ENCODE assay signal across 8 cellular contexts in genomic region chr7:81447351-81447952, GRCh38.
A peak's percentile ranks its signal among the peaks of the same experiment; 100 is the strongest.
DNase-seq lines count a peak whose midpoint lies in the region; ATAC-seq, FAIRE-seq and TF ChIP-seq lines count a peak whose summit lies in the region.

No MANE protein-coding gene starts in this region.

- FAIRE-seq in GM12891 (lab: Jason Lieb, UNC): no peak

- DNase-seq in GM12865 (ENCODE audit: low read depth) (peak; percentile 11), NCI-H2107 (lab: John Stamatoyannopoulos, UW) (peak; percentile 22), astrocyte of the hippocampus (ENCODE audit: low read depth, low spot score) (peak; percentile 75), left lobe of liver (ENCODE audit: low spot score) (no peak), NCI-H2196 (lab: John Stamatoyannopoulos, UW; ENCODE audit: unreplicated experiment) (no peak), GM12891 (ENCODE audit: insufficient read length, low spot score) (no peak)

- no peak for TF ChIP-seq POLR2A in GM12891 (IDR thresholded peaks at IDR 0.05; ENCODE audit: low read depth, low read length)

- H3K4me3 ChIP-seq in GM12865 (ENCODE audit: low read depth, low read length): no peak overlapping the region

- no peak for TF ChIP-seq CTCF in GM12865 (IDR thresholded peaks at IDR 0.05; ENCODE audit: insufficient read depth, low read depth, low read length, missing control alignments)

- ATAC-seq in left lobe of liver (peak; percentile 43), HG03095 (IDR thresholded peaks at IDR 0.05; ENCODE audit: unreplicated experiment) (no peak), HG03159 (IDR thresholded peaks at IDR 0.05; ENCODE audit: unreplicated experiment) (no peak)

TF ChIP-seq in GM12891, 5 proteins besides CTCF, POLR2A, EP300 and RAD21:
- TF ChIP-seq POU2F2 (IDR thresholded peaks at IDR 0.05; ENCODE audit: low read depth, low read length): no peak
- TF ChIP-seq SPI1 (IDR thresholded peaks at IDR 0.05; ENCODE audit: low read depth, low read length): no peak
- no peak for TF ChIP-seq PAX5 (IDR thresholded peaks at IDR 0.05; ENCODE audit: insufficient read depth, low read length, severe bottlenecking)
- no peak for TF ChIP-seq POLR2AphosphoS5 (IDR thresholded peaks at IDR 0.05; ENCODE audit: low read depth, low read length)
- TF ChIP-seq TAF1 (IDR thresholded peaks at IDR 0.05; ENCODE audit: low read depth, low read length): no peak
TF ChIP-seq in GM12891: peak in this region for 0.

Comparison
In these comparisons a context has a peak if more than half of its experiments do, and no peak if none do; other contexts are left out.
1. DNase-seq: peak in GM12865 (single experiment), NCI-H2107 (single experiment) and astrocyte of the hippocampus (single experiment); none in left lobe of liver (single experiment), NCI-H2196 (single experiment) and GM12891 (single experiment).